In genomic region chr21:26032263-26032662, GRCh38 we compare ENCODE assay signal across 18 cellular contexts.
DNase-seq lines count a peak whose midpoint lies in the region; ATAC-seq and TF ChIP-seq lines count a peak whose summit lies in the region.
"Had no signal": no experiment of that assay in that cellular context is flagged by ENCODE, and none has a peak within 500 bp of the region (broad histone marks: within the 10 kb centered on the region; RNA-seq: fewer than 3 reads in every experiment).

No MANE protein-coding gene starts in this region.

- no peak overlapping the region for H3K9ac ChIP-seq in endodermal cell (ENCODE audit: extremely low read depth, low read length, poor library complexity, severe bottlenecking)
- no peak overlapping the region for H3K9ac ChIP-seq in neural progenitor cell

- H3F3A ChIP-seq in neural progenitor cell (ENCODE audit: low read depth), result no peaks in the 10 kb centered on the region

- BruUV-seq in MCF 10A (replicated peaks; lab: Mats Ljungman, UMichigan), result no TSS peak

- peak; percentile 40 for ATAC-seq in stimulated activated naive CD8-positive, alpha-beta T cell treated with anti-CD3 and anti-CD28 coated beads, Interleukin-15, Interleukin-2, amounts not matched to agents 100 U/mL and 50 U/mL, for 24 hours
- ATAC-seq in stimulated activated naive CD8-positive, alpha-beta T cell treated with anti-CD3 and anti-CD28 coated beads, Interleukin-15, amount 100 ng/mL, for 72 hours, result no peak
- ATAC-seq in Right ventricle myocardium inferior, result no peak
- ATAC-seq: gastrocnemius medialis; naive thymus-derived CD4-positive, alpha-beta T cell had no signal

- no peak for TF ChIP-seq POLR2A in NB4 (IDR thresholded peaks at IDR 0.05; ENCODE audit: extremely low read depth, insufficient read length)

- H3K27ac Mint-ChIP-seq in stimulated activated naive CD8-positive, alpha-beta T cell treated with anti-CD3 and anti-CD28 coated beads, Interleukin-15, amount 100 ng/mL, for 72 hours, result peak overlapping the region in 1 of 2 donors; percentile 7
- no peak overlapping the region for H3K27ac Mint-ChIP-seq in endodermal cell
- no peak overlapping the region for H3K27ac Mint-ChIP-seq in neural progenitor cell
- no peak overlapping the region for H3K27ac Mint-ChIP-seq in MCF 10A (ENCODE audit: low read depth, unreplicated experiment)
- no peak overlapping the region for H3K27ac Mint-ChIP-seq in endothelial cell (ENCODE audit: unreplicated experiment)
- H3K27ac Mint-ChIP-seq: activated T-cell treated with anti-CD3 and anti-CD28 coated beads, Interleukin-2, amount 50 U/mL, for 24 hours had no signal

- intact Hi-C loops in MCF 10A (cut with micrococcal nuclease), result no loop called here
- intact Hi-C loops in Right ventricle myocardium inferior (cut with DNase I), result no loop called here

- H3K9me3 ChIP-seq in endodermal cell (ENCODE audit: control insufficient read depth, low read length) (no peaks in the 10 kb centered on the region), neural progenitor cell (ENCODE audit: low read depth) (no peaks in the 10 kb centered on the region)
- H3K9me3 ChIP-seq: gastrocnemius medialis, uterus had no signal

- H3K9me3 Mint-ChIP-seq in stimulated activated naive CD8-positive, alpha-beta T cell treated with anti-CD3 and anti-CD28 coated beads, Interleukin-15, amount 100 ng/mL, for 72 hours, result no peaks in the 10 kb centered on the region
- H3K9me3 Mint-ChIP-seq in endodermal cell (no peaks in the 10 kb centered on the region), neural progenitor cell (peaks cover 2% of the 10 kb centered on the region), MCF 10A (ENCODE audit: unreplicated experiment) (no peaks in the 10 kb centered on the region), endothelial cell (ENCODE audit: unreplicated experiment) (no peaks in the 10 kb centered on the region)
- H3K9me3 Mint-ChIP-seq: activated T-cell treated with anti-CD3 and anti-CD28 coated beads, Interleukin-2, amount 50 U/mL, for 24 hours had no signal

- H3K27ac ChIP-seq in endodermal cell (ENCODE audit: low read depth, low read length) (no peak overlapping the region), neural progenitor cell (no peak overlapping the region)
- H3K27ac ChIP-seq: gastrocnemius medialis, uterus had no signal

- H3K4me3 Mint-ChIP-seq in stimulated activated naive CD8-positive, alpha-beta T cell treated with anti-CD3 and anti-CD28 coated beads, Interleukin-15, amount 100 ng/mL, for 72 hours, result no peak overlapping the region
- H3K4me3 Mint-ChIP-seq in endodermal cell, result no peak overlapping the region
- H3K4me3 Mint-ChIP-seq in neural progenitor cell, result no peak overlapping the region
- no peak overlapping the region for H3K4me3 Mint-ChIP-seq in MCF 10A (ENCODE audit: unreplicated experiment)
- no peak overlapping the region for H3K4me3 Mint-ChIP-seq in endothelial cell (ENCODE audit: unreplicated experiment)
- H3K4me3 Mint-ChIP-seq: activated T-cell treated with anti-CD3 and anti-CD28 coated beads, Interleukin-2, amount 50 U/mL, for 24 hours; naive thymus-derived CD4-positive, alpha-beta T cell had no signal

- DNase-seq in stimulated activated naive CD8-positive, alpha-beta T cell treated with anti-CD3 and anti-CD28 coated beads, Interleukin-15, Interleukin-2, amounts not matched to agents 100 U/mL and 50 U/mL, for 24 hours, result no peak
- DNase-seq in stimulated activated naive CD8-positive, alpha-beta T cell treated with anti-CD3 and anti-CD28 coated beads, Interleukin-15, amount 100 ng/mL, for 72 hours, result no peak
- DNase-seq in NB4 (ENCODE audit: low read depth), result peak; percentile 2
- no peak for DNase-seq in endodermal cell
- no peak for DNase-seq in neural progenitor cell (ENCODE audit: low spot score)
- no peak for DNase-seq in MCF 10A (ENCODE audit: unreplicated experiment)
- no peak for DNase-seq in Right ventricle myocardium inferior (ENCODE audit: missing footprints)
- DNase-seq in endothelial cell (ENCODE audit: low spot score), result no peak
- DNase-seq: activated CD4-positive, CD25-positive, alpha-beta regulatory T cell treated with anti-CD3 and anti-CD28 coated beads, Interleukin-2, amount 50 U/mL, for 72 hours; activated T-cell treated with anti-CD3 and anti-CD28 coated beads, Interleukin-2, amount 50 U/mL, for 24 hours; central memory CD4-positive, alpha-beta T cell; gastrocnemius medialis; MV-4-11; naive thymus-derived CD4-positive, alpha-beta T cell; Right ventricle myocardium superior; T-helper 2 cell; uterus had no signal

- peaks cover 82% of the 10 kb centered on the region for H3K79me2 ChIP-seq in neural progenitor cell (ENCODE audit: low read depth)

- H3K4me1 Mint-ChIP-seq in stimulated activated naive CD8-positive, alpha-beta T cell treated with anti-CD3 and anti-CD28 coated beads, Interleukin-15, amount 100 ng/mL, for 72 hours, result peaks cover 12% of the 10 kb centered on the region
- H3K4me1 Mint-ChIP-seq in endodermal cell, result peaks cover 41% of the 10 kb centered on the region
- H3K4me1 Mint-ChIP-seq in neural progenitor cell, result peaks cover 12% of the 10 kb centered on the region
- H3K4me1 Mint-ChIP-seq in MCF 10A (ENCODE audit: insufficient read depth, unreplicated experiment), result peaks cover 6% of the 10 kb centered on the region
- peaks cover 63% of the 10 kb centered on the region for H3K4me1 Mint-ChIP-seq in endothelial cell (ENCODE audit: unreplicated experiment)

- H3K4me1 ChIP-seq in endodermal cell (ENCODE audit: control insufficient read depth, insufficient read depth, low read length), result peaks cover 4% of the 10 kb centered on the region
- peaks cover 12% of the 10 kb centered on the region for H3K4me1 ChIP-seq in neural progenitor cell
- H3K4me1 ChIP-seq: gastrocnemius medialis, uterus had no signal

- H3K27me3 ChIP-seq in endodermal cell (ENCODE audit: control insufficient read depth, insufficient read depth, low read length, poor library complexity, severe bottlenecking) (no peaks in the 10 kb centered on the region), neural progenitor cell (no peaks in the 10 kb centered on the region)
- H3K27me3 ChIP-seq: gastrocnemius medialis, uterus had no signal

- H2AFZ ChIP-seq in neural progenitor cell (replicated peaks), result no peak overlapping the region

- H3K36me3 ChIP-seq in endodermal cell (ENCODE audit: control insufficient read depth, insufficient read depth, low read length) (peaks cover 53% of the 10 kb centered on the region), neural progenitor cell (peaks cover 13% of the 10 kb centered on the region)
- H3K36me3 ChIP-seq: gastrocnemius medialis, uterus had no signal

- H3K4me3 ChIP-seq in NB4 (ENCODE audit: low read depth, low read length) (no peak overlapping the region), endodermal cell (ENCODE audit: low read length) (no peak overlapping the region), neural progenitor cell (no peak overlapping the region)
- H3K4me3 ChIP-seq: gastrocnemius medialis, uterus had no signal

- no peaks in the 10 kb centered on the region for H3K27me3 Mint-ChIP-seq in stimulated activated naive CD8-positive, alpha-beta T cell treated with anti-CD3 and anti-CD28 coated beads, Interleukin-15, amount 100 ng/mL, for 72 hours
- H3K27me3 Mint-ChIP-seq in endodermal cell (ENCODE audit: insufficient read depth) (no peaks in the 10 kb centered on the region), neural progenitor cell (ENCODE audit: insufficient read depth, low read depth) (no peaks in the 10 kb centered on the region), MCF 10A (ENCODE audit: insufficient read depth, unreplicated experiment) (no peaks in the 10 kb centered on the region), endothelial cell (ENCODE audit: unreplicated experiment) (peaks cover 10% of the 10 kb centered on the region)
- H3K27me3 Mint-ChIP-seq: activated T-cell treated with anti-CD3 and anti-CD28 coated beads, Interleukin-2, amount 50 U/mL, for 24 hours; naive thymus-derived CD4-positive, alpha-beta T cell; progenitor cell of endocrine pancreas had no signal

- CTCF ChIA-PET in MCF 10A (lab: Yijun Ruan, JAX), result interaction anchor here (0.6 to 1.0 kb wide), 2 partner anchors 13 to 494 kb away, joined by 3 to 4 read pairs; no protein-coding TSS in a partner anchor

- H3K4me2 ChIP-seq in neural progenitor cell, result no peak overlapping the region

- TF ChIP-seq CTCF in NB4 (IDR thresholded peaks at IDR 0.05; ENCODE audit: low read depth, low read length) (no peak), endodermal cell (conservative IDR thresholded peaks at IDR 0.05) (peak; percentile 53), neural progenitor cell (IDR thresholded peaks at IDR 0.05) (no peak), MCF 10A (IDR thresholded peaks at IDR 0.05; ENCODE audit: unreplicated experiment) (no peak), endothelial cell (IDR thresholded peaks at IDR 0.05; ENCODE audit: unreplicated experiment) (no peak)

- POLR2A ChIA-PET in MCF 10A (lab: Yijun Ruan, JAX), result interaction anchor here (0.9 to 1.7 kb wide), 2 partner anchors 18 to 51 kb away, joined by 3 read pairs; no protein-coding TSS in a partner anchor

- H3K36me3 Mint-ChIP-seq in endodermal cell (ENCODE audit: low read depth) (peaks cover 57% of the 10 kb centered on the region), neural progenitor cell (peaks cover 40% of the 10 kb centered on the region), MCF 10A (ENCODE audit: insufficient read depth, unreplicated experiment) (peaks cover 15% of the 10 kb centered on the region), endothelial cell (ENCODE audit: low read depth, unreplicated experiment) (peaks cover 60% of the 10 kb centered on the region)

- peaks cover 36% of the 10 kb centered on the region for H4K20me1 ChIP-seq in neural progenitor cell (ENCODE audit: low read depth)

- WGBS in endodermal cell (ENCODE audit: insufficient coverage in 1 of 2, insufficient read length in 1 of 2), 2 experiments, result 72% methylated on average over 1 of the region's 2 CpGs; no CpG with 5 or more reads in 1 of the 2 experiments
